9 cellular contexts compared by ENCODE assay signal in the genomic region with DNA sequence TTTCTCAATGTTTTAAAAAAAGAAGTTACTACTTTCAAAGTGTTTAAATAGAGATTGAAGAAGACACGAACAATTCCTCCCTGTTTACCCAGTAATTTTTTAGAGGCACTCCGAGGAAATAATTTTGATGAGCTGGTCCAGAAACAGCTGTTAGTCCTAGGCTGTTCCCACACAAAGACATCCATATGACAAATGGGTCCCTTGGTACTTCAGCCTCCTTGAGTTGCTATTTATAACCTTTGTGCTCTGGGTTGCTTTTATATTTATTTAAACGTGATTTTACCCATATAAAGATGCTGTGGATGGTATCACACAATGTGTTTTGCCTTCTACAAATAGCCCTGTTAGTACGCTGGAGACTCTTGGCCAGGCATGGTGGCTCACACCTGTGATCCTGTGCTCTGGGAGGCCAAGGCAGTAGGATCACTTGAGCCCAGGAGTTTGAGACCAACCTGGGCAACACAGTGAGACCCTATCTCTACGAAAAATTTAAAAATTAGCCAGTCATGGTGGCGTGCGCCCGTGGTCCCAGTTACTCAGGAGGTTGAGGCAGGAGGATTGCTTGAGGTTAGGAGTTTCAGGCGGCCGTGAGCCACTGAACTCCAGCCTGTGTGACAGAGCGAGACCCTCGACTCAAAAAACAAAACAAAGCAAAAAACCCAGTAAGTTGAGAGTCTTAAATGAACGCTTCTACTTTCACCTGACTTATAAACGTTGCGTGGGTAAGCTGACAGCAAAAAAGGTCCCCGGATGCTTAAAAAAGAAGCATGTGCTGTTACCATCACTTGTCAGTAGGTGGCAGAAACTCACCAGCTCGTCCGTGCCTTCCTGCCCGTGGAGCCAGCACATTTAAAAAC. TPM values are rescaled to one million over a fixed set of nuclear protein-coding genes. Genes with fewer than 3 reads are reported as not detected.
DNase-seq lines count a peak whose midpoint lies in the region; ATAC-seq and TF ChIP-seq lines count a peak whose summit lies in the region.
"Had no signal": no experiment of that assay in that cellular context is flagged by ENCODE, and none has a peak within 500 bp of the region (broad histone marks: within the 10 kb centered on the region; RNA-seq: fewer than 3 reads in every experiment).

No MANE protein-coding gene starts in this region.

- no peaks in the 10 kb centered on the region for H3K9me3 ChIP-seq in lung (ENCODE audit: control insufficient read depth in 2 of 2, insufficient read depth in 1 of 2, low read length in 1 of 2)

- no peak overlapping the region for H3K27ac ChIP-seq in lung (ENCODE audit: low read depth in 1 of 2, low read length in 1 of 2)
- H3K27ac ChIP-seq: epithelial cell of prostate had no signal

- no peaks in the 10 kb centered on the region for H3K27me3 ChIP-seq in lung (ENCODE audit: control insufficient read depth, insufficient read depth)

- ATAC-seq in HG03439 (IDR thresholded peaks at IDR 0.05; ENCODE audit: unreplicated experiment) (peak; percentile 54), lung (ENCODE audit: insufficient read depth, low FRiP score) (peak; percentile 48), GM21447 (IDR thresholded peaks at IDR 0.05; ENCODE audit: unreplicated experiment) (no peak)

- TF ChIP-seq CTCF in lung (IDR thresholded peaks at IDR 0.05; ENCODE audit: control extremely low read depth, extremely low read depth) = peak; percentile 72

- peaks cover 2 to 5% of the 10 kb centered on the region in 2 donors for H3K36me3 ChIP-seq in lung (ENCODE audit: control insufficient read depth in 2 of 2, insufficient read depth in 2 of 2, low read length in 2 of 2)

- no peak overlapping the region for H3K4me3 ChIP-seq in lung

- H3K4me1 ChIP-seq in lung (ENCODE audit: control insufficient read depth in 2 of 2, insufficient read depth in 2 of 2, low read length in 2 of 2) = peaks cover 0 to 8% of the 10 kb centered on the region in 2 donors

- 38 to 39% methylated on average over 19 of the region's 19 CpGs for WGBS in lung, 2 donors

- peak; percentile 68 for DNase-seq in DMS53 treated with DMSO at 0.1 percent for 48 hours (lab: John Stamatoyannopoulos, UW; ENCODE audit: unreplicated experiment)
- peak; percentile 80 for DNase-seq in NCI-H748 (lab: John Stamatoyannopoulos, UW; ENCODE audit: unreplicated experiment)
- peak; percentile 59 for DNase-seq in activated CD4-positive, alpha-beta T cell treated with anti-CD3 and anti-CD28 coated beads, Interleukin-2, amount 50 U/mL, for 1 hour
- peak; percentile 57 for DNase-seq in ecto neural progenitor cell (ENCODE audit: low spot score)
- DNase-seq in lung (ENCODE audit: low spot score) = peak; percentile 56
- DNase-seq in stimulated activated CD8-positive, alpha-beta memory T cell treated with anti-CD3 and anti-CD28 coated beads, Interleukin-15, amount 100 ng/mL, for 1 hour (ENCODE audit: low read depth) = peak; percentile 36

RNA-seq across cellular contexts. Expression of a gene that starts 56.9 kb away (rescaled TPM):
- 1 to 10 TPM; 1.5 to 3.2 TPM for total RNA-seq in lung
- 1 to 10 TPM in 1 of 2 donors, under 1 TPM in 1; 0.56 to 1.1 TPM for polyA plus RNA-seq in lung
